Comparison of ENCODE assay signal across 28 cellular contexts in genomic region chr6:68502946-68503345, GRCh38.
"Had no signal": no experiment of that assay in that cellular context is flagged by ENCODE, and none has a peak within 500 bp of the region (broad histone marks: within the 10 kb centered on the region; RNA-seq: fewer than 3 reads in every experiment).

No MANE protein-coding gene starts in this region.

- H3K9me3 ChIP-seq: left lung, lower lobe of right lung, ovary, right atrium auricular region, right lobe of liver, tibial nerve, uterus had no signal

- H3K27me3 ChIP-seq: left lung, neural progenitor cell, ovary, right atrium auricular region, right lobe of liver, tibial nerve, uterus had no signal

- H3K9ac ChIP-seq: neural progenitor cell had no signal

- H3K36me3 Mint-ChIP-seq: immature natural killer cell; naive B cell; natural killer cell; neural progenitor cell; stimulated activated memory B cell treated with anti-CD40 and anti-IgM and Interleukin-4, amounts not matched to agents 10 μg/mL and 1 μg/mL and 100 μg/mL, for 72 hours; type B pancreatic cell had no signal

- H3K4me3 Mint-ChIP-seq: immature natural killer cell; natural killer cell; nephron progenitor cell; neural progenitor cell; stimulated activated memory B cell treated with anti-CD40 and anti-IgM and Interleukin-4, amounts not matched to agents 10 μg/mL and 1 μg/mL and 100 μg/mL, for 72 hours; stimulated activated naive CD8-positive, alpha-beta T cell treated with anti-CD3 and anti-CD28 coated beads, Interleukin-15, amount 100 ng/mL, for 72 hours; type B pancreatic cell had no signal

- ATAC-seq: left colon; left lung; lower lobe of right lung; natural killer cell; right lobe of liver; stimulated activated memory B cell treated with anti-CD40 and anti-IgM and Interleukin-4, amounts not matched to agents 10 μg/mL and 1 μg/mL and 100 μg/mL, for 72 hours; stimulated activated naive CD8-positive, alpha-beta T cell treated with anti-CD3 and anti-CD28 coated beads, Interleukin-15, amount 100 ng/mL, for 72 hours had no signal

- H3K4me3 ChIP-seq: left lung, lower lobe of right lung, neural progenitor cell, ovary, right atrium auricular region, right lobe of liver, smooth muscle cell, tibial nerve, uterus had no signal

- H3K27ac Mint-ChIP-seq: immature natural killer cell; naive B cell; natural killer cell; nephron progenitor cell; neural progenitor cell; progenitor cell of endocrine pancreas; stimulated activated memory B cell treated with anti-CD40 and anti-IgM and Interleukin-4, amounts not matched to agents 10 μg/mL and 1 μg/mL and 100 μg/mL, for 72 hours; stimulated activated naive CD8-positive, alpha-beta T cell treated with anti-CD3 and anti-CD28 coated beads, Interleukin-15, amount 100 ng/mL, for 72 hours; type B pancreatic cell had no signal

- H3K27ac ChIP-seq: left lung, lower lobe of right lung, neural progenitor cell, ovary, right atrium auricular region, right lobe of liver, tibial nerve, uterus had no signal

- H3K4me1 Mint-ChIP-seq: immature natural killer cell; naive B cell; natural killer cell; nephron progenitor cell; neural progenitor cell; stimulated activated memory B cell treated with anti-CD40 and anti-IgM and Interleukin-4, amounts not matched to agents 10 μg/mL and 1 μg/mL and 100 μg/mL, for 72 hours; stimulated activated naive CD8-positive, alpha-beta T cell treated with anti-CD3 and anti-CD28 coated beads, Interleukin-15, amount 100 ng/mL, for 72 hours had no signal

- H2AFZ ChIP-seq: neural progenitor cell had no signal

- DNase-seq: immature natural killer cell; kidney; left colon; left lung; lower lobe of right lung; mammary epithelial cell; mesenchymal stem cell; naive B cell; natural killer cell; nephron progenitor cell; ovary; right lobe of liver; stimulated activated CD4-positive, alpha-beta T cell treated with anti-CD3 and anti-CD28 coated beads, Interleukin-1b, Interleukin-23, amount 100 ng/mL, for 48 hours; stimulated activated CD4-positive, alpha-beta T cell treated with anti-CD3 and anti-CD28 coated beads, Interleukin-2, amount 100 ng/mL, for 48 hours; stimulated activated CD4-positive, alpha-beta T cell treated with anti-CD3 and anti-CD28 coated beads, Interleukin-4, amount 100 ng/mL, for 4 hours; stimulated activated CD8-positive, alpha-beta memory T cell treated with anti-CD3 and anti-CD28 coated beads, Interleukin-4, amount 100 ng/mL, for 48 hours; stimulated activated naive CD4-positive, alpha-beta T cell treated with Interleukin-2 at 50 U/mL for 16 hours; stimulated activated naive CD8-positive, alpha-beta T cell treated with anti-CD3 and anti-CD28 coated beads, Interleukin-15, amount 100 ng/mL, for 72 hours; substantia nigra; uterus had no signal

- FAIRE-seq: islet of Langerhans, kidney had no signal

- H3K27me3 Mint-ChIP-seq: naive B cell; progenitor cell of endocrine pancreas; stimulated activated memory B cell treated with anti-CD40 and anti-IgM and Interleukin-4, amounts not matched to agents 10 μg/mL and 1 μg/mL and 100 μg/mL, for 72 hours; stimulated activated naive CD8-positive, alpha-beta T cell treated with anti-CD3 and anti-CD28 coated beads, Interleukin-15, amount 100 ng/mL, for 72 hours; type B pancreatic cell had no signal

- H3K4me1 ChIP-seq: left lung, lower lobe of right lung, neural progenitor cell, right atrium auricular region, right lobe of liver, tibial nerve, uterus had no signal

- H3K4me2 ChIP-seq: neural progenitor cell, smooth muscle cell had no signal

- H3K9me3 Mint-ChIP-seq: nephron progenitor cell, neural progenitor cell, type B pancreatic cell had no signal

- H3K36me3 ChIP-seq: left lung, lower lobe of right lung, neural progenitor cell, ovary, right atrium auricular region, right lobe of liver, tibial nerve, uterus had no signal
